ENCODE assay signal across 1 cellular context in the genomic region with DNA sequence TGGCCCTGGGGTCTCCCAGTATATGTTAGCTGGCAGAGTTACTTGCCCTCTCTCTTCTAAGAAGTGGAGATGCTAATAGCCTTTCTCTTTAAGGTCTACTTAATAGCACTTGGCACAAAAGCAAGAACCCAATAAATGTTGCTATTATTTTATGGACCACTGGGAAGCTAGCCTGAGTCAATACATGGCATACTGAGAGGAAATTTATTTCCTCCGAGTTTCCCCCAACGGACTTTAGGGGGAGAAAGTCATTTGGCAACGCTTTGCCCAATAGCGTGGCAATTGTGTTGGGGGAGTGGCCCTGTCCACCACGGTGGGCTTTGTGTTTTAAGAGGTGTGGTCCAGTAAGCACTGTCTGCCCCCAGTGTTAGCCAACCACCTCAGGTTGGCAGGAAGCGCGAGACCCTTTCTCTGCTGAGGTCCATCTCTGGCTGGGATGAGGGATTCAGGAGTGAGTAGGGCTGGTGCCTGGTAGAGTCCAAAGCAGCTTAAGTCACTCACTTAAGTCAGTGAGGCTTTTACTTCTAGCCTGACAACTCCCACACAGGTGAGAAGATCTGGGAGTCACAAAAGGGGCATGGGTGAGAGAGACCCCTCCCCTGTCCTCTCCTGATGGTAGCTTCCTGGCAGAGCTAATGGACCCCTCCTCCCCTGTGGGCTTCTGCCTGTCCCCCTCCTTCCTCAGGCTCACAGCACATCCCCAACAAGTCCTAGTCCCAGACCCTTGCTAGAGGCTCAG.
TF ChIP-seq lines count a peak whose summit lies in the region.

No MANE protein-coding gene starts in this region.

TF ChIP-seq in IMR-90, 13 proteins besides CTCF, POLR2A, EP300 and RAD21:
- TF ChIP-seq CHD1 (IDR thresholded peaks at IDR 0.05; ENCODE audit: low read depth, low read length) (no peak), MAFK (IDR thresholded peaks at IDR 0.05; ENCODE audit: low read depth, low read length) (no peak), RCOR1 (IDR thresholded peaks at IDR 0.05; ENCODE audit: insufficient replicate concordance, low read length) (no peak), CEBPB (IDR thresholded peaks at IDR 0.05; ENCODE audit: low read depth, low read length) (no peak), RFX5 (IDR thresholded peaks at IDR 0.05; ENCODE audit: low read depth, low read length) (no peak), MAZ (IDR thresholded peaks at IDR 0.05; ENCODE audit: borderline replicate concordance, low read depth, low read length) (no peak), SMC3 (IDR thresholded peaks at IDR 0.05; ENCODE audit: low read depth, low read length) (no peak), USF2 (IDR thresholded peaks at IDR 0.05; ENCODE audit: low read depth, low read length) (no peak), BHLHE40 (IDR thresholded peaks at IDR 0.05; ENCODE audit: low read depth, low read length) (no peak)
TF ChIP-seq in IMR-90: peak in this region for 0.
